18 cellular contexts compared by ENCODE assay signal in the genomic region with DNA sequence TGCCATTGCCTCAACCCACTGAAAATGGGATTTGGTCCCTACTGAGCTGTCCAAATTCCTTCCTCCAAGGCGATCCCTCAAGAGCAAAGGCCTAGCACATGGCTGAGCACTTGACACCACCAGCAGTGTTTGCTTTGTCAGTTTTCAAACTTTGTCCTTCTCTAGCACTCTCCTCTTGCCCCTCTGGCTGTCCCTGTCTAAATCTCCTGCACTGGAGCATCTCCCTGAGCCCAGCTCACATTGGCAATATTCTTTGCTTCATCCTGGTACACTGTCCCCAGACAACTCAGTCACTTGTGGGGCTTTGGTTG.
A peak's percentile ranks its signal among the peaks of the same experiment; 100 is the strongest.
DNase-seq lines count a peak whose midpoint lies in the region; ATAC-seq, FAIRE-seq and TF ChIP-seq lines count a peak whose summit lies in the region.
"Had no signal": no experiment of that assay in that cellular context is flagged by ENCODE, and none has a peak within 500 bp of the region (broad histone marks: within the 10 kb centered on the region; RNA-seq: fewer than 3 reads in every experiment).

No MANE protein-coding gene starts in this region.

- no peak overlapping the region for H3K4me3 Mint-ChIP-seq in natural killer cell treated with Interleukin-12 subunit alpha and Interleukin-12 subunit beta and Interleukin-15 and Interleukin-18, amount 100 ng/mL, for 72 hours
- no peak overlapping the region for H3K4me3 Mint-ChIP-seq in natural killer cell
- H3K4me3 Mint-ChIP-seq in stimulated activated naive CD8-positive, alpha-beta T cell treated with anti-CD3 and anti-CD28 coated beads, Interleukin-15, amount 100 ng/mL, for 72 hours: no peak overlapping the region
- H3K4me3 Mint-ChIP-seq: GM23338 had no signal

- H3K27ac Mint-ChIP-seq in natural killer cell treated with Interleukin-12 subunit alpha and Interleukin-12 subunit beta and Interleukin-15 and Interleukin-18, amount 100 ng/mL, for 72 hours: peak overlapping the region; percentile 10 to 28
- H3K27ac Mint-ChIP-seq in natural killer cell: no peak overlapping the region
- no peak overlapping the region for H3K27ac Mint-ChIP-seq in stimulated activated naive CD8-positive, alpha-beta T cell treated with anti-CD3 and anti-CD28 coated beads, Interleukin-15, amount 100 ng/mL, for 72 hours
- H3K27ac Mint-ChIP-seq: GM23338 had no signal

- WGBS in K562 (ENCODE audit: insufficient coverage, low coverage, missing lambda C conversion rate): 40% methylated on average over 1 of the region's 1 CpG
- WGBS in esophagus squamous epithelium, 2 donors: 100% methylated on average over 1 of the region's 1 CpG; no CpG with 5 or more reads in 1 of the 2 donors

- TF ChIP-seq CTCF in natural killer cell (IDR thresholded peaks at IDR 0.05) (no peak), K562 (IDR thresholded peaks at IDR 0.05 in 2 of 3, conservative IDR thresholded peaks at IDR 0.05 in 1 of 3; ENCODE audit: insufficient read depth in 2 of 3, low read depth in 1 of 3, low read length in 3 of 3) (no peak), esophagus squamous epithelium (IDR thresholded peaks at IDR 0.05) (no peak), neutrophil (IDR thresholded peaks at IDR 0.05) (no peak)

- no peaks in the 10 kb centered on the region for H4K20me1 ChIP-seq in K562 (replicated peaks; ENCODE audit: control insufficient read depth, insufficient read depth, low read length)

- no peaks in the 10 kb centered on the region for H3K36me3 ChIP-seq in K562 (ENCODE audit: control insufficient read depth, insufficient read depth, low read length)
- H3K36me3 ChIP-seq in esophagus squamous epithelium: no peaks in the 10 kb centered on the region
- H3K36me3 ChIP-seq in neutrophil: no peaks in the 10 kb centered on the region
- H3K36me3 ChIP-seq: SJSA1 had no signal

- H3K9me3 ChIP-seq in K562 (replicated peaks; ENCODE audit: control insufficient read depth, insufficient read depth, low read depth, low read length) (no peaks in the 10 kb centered on the region), esophagus squamous epithelium (no peaks in the 10 kb centered on the region), neutrophil (no peaks in the 10 kb centered on the region)

- H3K9me1 ChIP-seq in K562 (ENCODE audit: control insufficient read depth, insufficient read depth, low read length): no peaks in the 10 kb centered on the region

- peaks cover 8% of the 10 kb centered on the region for H3K36me3 Mint-ChIP-seq in natural killer cell treated with Interleukin-12 subunit alpha and Interleukin-12 subunit beta and Interleukin-15 and Interleukin-18, amount 100 ng/mL, for 72 hours
- no peaks in the 10 kb centered on the region for H3K36me3 Mint-ChIP-seq in natural killer cell

- H3K27me3 ChIP-seq in K562 (ENCODE audit: control insufficient read depth in 2 of 2, insufficient read depth in 2 of 2, low read length in 2 of 2) (no peaks in the 10 kb centered on the region), esophagus squamous epithelium (no peaks in the 10 kb centered on the region), neutrophil (no peaks in the 10 kb centered on the region)

- H3K9ac ChIP-seq in K562 (ENCODE audit: insufficient read depth in 1 of 2, low read depth in 2 of 2, low read length in 2 of 2): no peak overlapping the region
- H3K9ac ChIP-seq: KMS-11 had no signal

- H3K27ac ChIP-seq in K562 (ENCODE audit: extremely low read depth, low read depth, low read length) (no peak overlapping the region), esophagus squamous epithelium (peak overlapping the region in 3 of 4 donors; percentile 57 to 79 (median 66)), neutrophil (peak overlapping the region; percentile 86)
- H3K27ac ChIP-seq: KMS-11, SJSA1 had no signal

- no peak overlapping the region for H3K4me2 ChIP-seq in K562 (ENCODE audit: insufficient read depth, low read length)
- H3K4me2 ChIP-seq: GM23338, KMS-11 had no signal

- H2AFZ ChIP-seq in K562 (ENCODE audit: low read depth, low read length): 0 out of 2 replicates have a peak overlapping the region, but pooled peaks have one; percentile 46
- H2AFZ ChIP-seq: GM23338 had no signal

- no TSS peak for BruUV-seq in K562 (replicated peaks; lab: Mats Ljungman, UMichigan)

- no peak for DNase-seq in natural killer cell treated with Interleukin-12 subunit alpha and Interleukin-12 subunit beta and Interleukin-15 and Interleukin-18, amount 100 ng/mL, for 72 hours (ENCODE audit: low spot score)
- DNase-seq in natural killer cell (no peak), K562 (ENCODE audit: extremely low read depth in 1 of 4, low spot score in 3 of 4) (no peak), esophagus squamous epithelium (lab: John Stamatoyannopoulos, UW) (no peak), NCI-H128 (lab: John Stamatoyannopoulos, UW; ENCODE audit: unreplicated experiment) (no peak), NCI-H2171 (lab: John Stamatoyannopoulos, UW) (no peak)
- no peak for DNase-seq in stimulated activated naive CD8-positive, alpha-beta T cell treated with anti-CD3 and anti-CD28 coated beads, Interleukin-15, amount 100 ng/mL, for 72 hours
- DNase-seq: NCI-H1105 treated with DMSO at 0.1 percent for 48 hours, NCI-H1694, NCI-H2081, NCI-H2171 treated with DMSO at 0.1 percent for 48 hours, NCI-H524 treated with DMSO at 0.1 percent for 48 hours had no signal

- intact Hi-C loops in natural killer cell (cut with micrococcal nuclease) (no loop called here), K562 (cut with micrococcal nuclease) (no loop called here), esophagus squamous epithelium (cut with DNase I) (no loop called here)

- TF ChIP-seq EP300 in K562 (IDR thresholded peaks at IDR 0.05; ENCODE audit: low read length): no peak

- no peak for TF ChIP-seq POLR2A in K562 (conservative IDR thresholded peaks at IDR 0.05)
- TF ChIP-seq POLR2A in esophagus squamous epithelium (IDR thresholded peaks at IDR 0.05): no peak

- H3K27me3 Mint-ChIP-seq in natural killer cell treated with Interleukin-12 subunit alpha and Interleukin-12 subunit beta and Interleukin-15 and Interleukin-18, amount 100 ng/mL, for 72 hours: peaks cover 9 to 14% of the 10 kb centered on the region in 2 donors
- peaks cover 0 to 3% of the 10 kb centered on the region in 2 donors for H3K27me3 Mint-ChIP-seq in natural killer cell (ENCODE audit: low read depth in 2 of 2)
- no peaks in the 10 kb centered on the region for H3K27me3 Mint-ChIP-seq in stimulated activated naive CD8-positive, alpha-beta T cell treated with anti-CD3 and anti-CD28 coated beads, Interleukin-15, amount 100 ng/mL, for 72 hours

- no peak for FAIRE-seq in K562 (lab: Jason Lieb, UNC)
- FAIRE-seq: G401.6, GM18507 had no signal

- H3K4me1 ChIP-seq in K562 (replicated peaks in 1 of 2; ENCODE audit: control insufficient read depth in 2 of 2, insufficient read depth in 2 of 2, low read length in 2 of 2): peaks cover 4 to 8% of the 10 kb centered on the region in 2 experiments; a peak in 3 of 5 replicates
- H3K4me1 ChIP-seq in esophagus squamous epithelium: peaks cover 0 to 33% (median 0%) of the 10 kb centered on the region in 3 donors
- H3K4me1 ChIP-seq in neutrophil (ENCODE audit: control insufficient read depth in 1 of 2, insufficient read depth in 1 of 2, low read depth in 1 of 2, low read length in 1 of 2): peaks cover 28 to 29% of the 10 kb centered on the region in 2 experiments
- H3K4me1 ChIP-seq: SJSA1 had no signal

- CTCF ChIA-PET in K562 (lab: Yijun Ruan, JAX; ENCODE audit: low intra/inter-chr PET ratio): no interaction called here

- no peak overlapping the region for H3K4me3 ChIP-seq in K562
- no peak overlapping the region for H3K4me3 ChIP-seq in esophagus squamous epithelium
- H3K4me3 ChIP-seq in neutrophil (ENCODE audit: low read depth in 1 of 2, low read length in 1 of 2): no peak overlapping the region
- H3K4me3 ChIP-seq: GM23338, SJSA1 had no signal

- in situ Hi-C loops in K562 (cut with MboI): no loop called here

- ATAC-seq in natural killer cell treated with Interleukin-12 subunit alpha and Interleukin-12 subunit beta and Interleukin-15 and Interleukin-18, amount 100 ng/mL, for 72 hours: no peak
- ATAC-seq in natural killer cell (no peak), K562 (peak; percentile 21; the same call in 1 of the 3 replicates)
- no peak for ATAC-seq in stimulated activated naive CD8-positive, alpha-beta T cell treated with anti-CD3 and anti-CD28 coated beads, Interleukin-15, amount 100 ng/mL, for 72 hours
- ATAC-seq: GM23338 had no signal

- H3K9me3 Mint-ChIP-seq in natural killer cell treated with Interleukin-12 subunit alpha and Interleukin-12 subunit beta and Interleukin-15 and Interleukin-18, amount 100 ng/mL, for 72 hours: no peaks in the 10 kb centered on the region
- H3K9me3 Mint-ChIP-seq in natural killer cell: no peaks in the 10 kb centered on the region
- no peaks in the 10 kb centered on the region for H3K9me3 Mint-ChIP-seq in stimulated activated naive CD8-positive, alpha-beta T cell treated with anti-CD3 and anti-CD28 coated beads, Interleukin-15, amount 100 ng/mL, for 72 hours

- TF ChIP-seq RAD21 in K562 (CRISPR knock-in tag; conservative IDR thresholded peaks at IDR 0.05 in 1 of 2, IDR thresholded peaks at IDR 0.05 in 1 of 2): no peak

- no peaks in the 10 kb centered on the region for H3K79me2 ChIP-seq in K562 (ENCODE audit: control insufficient read depth, insufficient read depth, low read length)

- POLR2A ChIA-PET in K562 (lab: Yijun Ruan, JAX): interaction anchor here (0.8 to 1.3 kb wide), 2 partner anchors 9 to 70 kb away, joined by 3 to 4 read pairs; no protein-coding TSS in a partner anchor

- peaks cover 6 to 24% of the 10 kb centered on the region in 2 donors for H3K4me1 Mint-ChIP-seq in natural killer cell treated with Interleukin-12 subunit alpha and Interleukin-12 subunit beta and Interleukin-15 and Interleukin-18, amount 100 ng/mL, for 72 hours (ENCODE audit: low read depth in 2 of 2)
- H3K4me1 Mint-ChIP-seq in natural killer cell: peaks cover 0 to 6% of the 10 kb centered on the region in 2 donors
- no peaks in the 10 kb centered on the region for H3K4me1 Mint-ChIP-seq in stimulated activated naive CD8-positive, alpha-beta T cell treated with anti-CD3 and anti-CD28 coated beads, Interleukin-15, amount 100 ng/mL, for 72 hours

TF ChIP-seq in K562, 482 proteins besides CTCF, POLR2A, EP300 and RAD21 (continues in another document):
- no peak for TF ChIP-seq ZNF77 (CRISPR knock-in tag; IDR thresholded peaks at IDR 0.05)

Comparison
In these comparisons a context has a peak if more than half of its experiments do, and no peak if none do; other contexts are left out.
1. H3K27ac Mint-ChIP-seq: peak in natural killer cell treated with Interleukin-12 subunit alpha and Interleukin-12 subunit beta and Interleukin-15 and Interleukin-18, amount 100 ng/mL, for 72 hours (2 of 2); none in natural killer cell (0 of 2) and stimulated activated naive CD8-positive, alpha-beta T cell treated with anti-CD3 and anti-CD28 coated beads, Interleukin-15, amount 100 ng/mL, for 72 hours (0 of 2).